In the genomic region with DNA sequence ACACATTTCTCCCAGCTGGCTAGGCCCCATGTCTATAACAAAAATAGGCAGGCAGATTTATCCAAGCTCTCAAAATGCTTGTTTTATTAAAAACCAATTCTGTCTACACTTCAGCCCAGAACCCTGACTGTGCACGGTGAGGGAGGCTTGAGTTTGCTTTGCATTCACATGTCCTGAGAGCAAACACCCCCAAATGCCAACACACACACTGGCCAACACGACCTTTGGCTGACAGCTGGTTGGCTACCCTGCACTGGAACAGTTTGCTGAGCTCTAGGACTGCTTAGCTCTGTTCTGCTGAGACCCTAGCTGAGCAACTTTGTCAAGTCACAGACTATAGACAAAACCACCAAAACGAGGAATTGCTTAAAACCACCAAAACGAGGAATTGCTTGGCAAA, we compare ENCODE assay signal across 13 cellular contexts. TPM values are rescaled to one million over a fixed set of nuclear protein-coding genes. Genes with fewer than 3 reads are reported as not detected.
DNase-seq lines count a peak whose midpoint lies in the region; ATAC-seq, FAIRE-seq and TF ChIP-seq lines count a peak whose summit lies in the region.
"Had no signal": no experiment of that assay in that cellular context is flagged by ENCODE, and none has a peak within 500 bp of the region (broad histone marks: within the 10 kb centered on the region; RNA-seq: fewer than 3 reads in every experiment).

No MANE protein-coding gene starts in this region.

- DNase-seq in GM12892 (ENCODE audit: insufficient read length) (no peak), T-helper 17 cell (no peak), left cardiac atrium (peak; percentile 29), NCI-H1417 (lab: John Stamatoyannopoulos, UW) (no peak)
- DNase-seq in stimulated activated effector memory CD8-positive, alpha-beta T cell treated with anti-CD3 and anti-CD28 coated beads, Interleukin-12 subunit alpha, Interleukin-12 subunit beta, amount 100 ng/mL, for 72 hours (ENCODE audit: low spot score in 2 of 2) = no peak
- no peak for DNase-seq in activated CD8-positive, alpha-beta memory T cell treated with anti-CD3 and anti-CD28 coated beads for 24 hours
- DNase-seq: DMS53; hippocampal formation; SHP77; stimulated activated CD4-positive, alpha-beta T cell treated with anti-CD3 and anti-CD28 coated beads, Interleukin-4, amount 100 ng/mL, for 1 hour had no signal

- H3K27me3 Mint-ChIP-seq in T-helper 17 cell = no peaks in the 10 kb centered on the region

- H3K36me3 Mint-ChIP-seq in T-helper 17 cell (ENCODE audit: low read depth) = no peaks in the 10 kb centered on the region
- H3K36me3 Mint-ChIP-seq in stimulated activated effector memory CD8-positive, alpha-beta T cell treated with anti-CD3 and anti-CD28 coated beads, Interleukin-12 subunit alpha, Interleukin-12 subunit beta, amount 100 ng/mL, for 72 hours = peaks cover 23% of the 10 kb centered on the region

- FAIRE-seq in GM12892 (lab: Jason Lieb, UNC) = peak; percentile 84
- FAIRE-seq: H1 had no signal

- H3K4me1 Mint-ChIP-seq in T-helper 17 cell = peaks cover 56% of the 10 kb centered on the region
- H3K4me1 Mint-ChIP-seq in stimulated activated effector memory CD8-positive, alpha-beta T cell treated with anti-CD3 and anti-CD28 coated beads, Interleukin-12 subunit alpha, Interleukin-12 subunit beta, amount 100 ng/mL, for 72 hours = peaks cover 79% of the 10 kb centered on the region

- peak overlapping the region; percentile 90 for H3K4me3 Mint-ChIP-seq in T-helper 17 cell
- H3K4me3 Mint-ChIP-seq in stimulated activated effector memory CD8-positive, alpha-beta T cell treated with anti-CD3 and anti-CD28 coated beads, Interleukin-12 subunit alpha, Interleukin-12 subunit beta, amount 100 ng/mL, for 72 hours = peak overlapping the region; percentile 63

- H3K9me3 Mint-ChIP-seq in stimulated activated effector memory CD8-positive, alpha-beta T cell treated with anti-CD3 and anti-CD28 coated beads, Interleukin-12 subunit alpha, Interleukin-12 subunit beta, amount 100 ng/mL, for 72 hours = no peaks in the 10 kb centered on the region

- TF ChIP-seq POLR2A in GM12892 (IDR thresholded peaks at IDR 0.05; ENCODE audit: low read depth, low read length) = no peak

- no peaks in the 10 kb centered on the region for H3K9me3 ChIP-seq in T-helper 17 cell (ENCODE audit: control insufficient read depth, low read length, poor library complexity, severe bottlenecking)

- ATAC-seq in T-helper 17 cell (no peak), left cardiac atrium (peak in 1 of 2 donors; percentile 31), HG02884 (IDR thresholded peaks at IDR 0.05; ENCODE audit: unreplicated experiment) (no peak), GM18867 (IDR thresholded peaks at IDR 0.05; ENCODE audit: unreplicated experiment) (no peak)
- ATAC-seq in stimulated activated effector memory CD8-positive, alpha-beta T cell treated with anti-CD3 and anti-CD28 coated beads, Interleukin-12 subunit alpha, Interleukin-12 subunit beta, amount 100 ng/mL, for 72 hours = no peak

- intact Hi-C loops in left cardiac atrium (cut with DNase I) = loop anchor here in 1 of 2 donors (5.0 kb wide), 1 partner anchor 46 kb away; no protein-coding TSS in a partner anchor

- peak overlapping the region; percentile 98 for H3K27ac Mint-ChIP-seq in T-helper 17 cell
- H3K27ac Mint-ChIP-seq in stimulated activated effector memory CD8-positive, alpha-beta T cell treated with anti-CD3 and anti-CD28 coated beads, Interleukin-12 subunit alpha, Interleukin-12 subunit beta, amount 100 ng/mL, for 72 hours = peak overlapping the region; percentile 72

RNA-seq across cellular contexts. Expression of a gene that starts 3.6 kb away (rescaled TPM):
- 4.5 TPM for polyA plus RNA-seq in GM12892 (2012; ENCODE audit: missing spikeins)
- total RNA-seq in T-helper 17 cell (10 to 100 TPM; 41.1 to 42.6 TPM), left cardiac atrium (10 to 100 TPM in 1 of 2 donors, 1 to 10 TPM in 1; 7.9 to 14.1 TPM)

RNA-seq across cellular contexts. Expression of a gene that starts 58.9 kb away (rescaled TPM):
- 0.59 TPM for polyA plus RNA-seq in GM12892 (2012; ENCODE audit: missing spikeins)
- total RNA-seq in T-helper 17 cell = 10 to 100 TPM; 12.3 to 16.0 TPM
- total RNA-seq in left cardiac atrium = 10 to 100 TPM; 14.8 to 33.4 TPM
